In the genomic region with DNA sequence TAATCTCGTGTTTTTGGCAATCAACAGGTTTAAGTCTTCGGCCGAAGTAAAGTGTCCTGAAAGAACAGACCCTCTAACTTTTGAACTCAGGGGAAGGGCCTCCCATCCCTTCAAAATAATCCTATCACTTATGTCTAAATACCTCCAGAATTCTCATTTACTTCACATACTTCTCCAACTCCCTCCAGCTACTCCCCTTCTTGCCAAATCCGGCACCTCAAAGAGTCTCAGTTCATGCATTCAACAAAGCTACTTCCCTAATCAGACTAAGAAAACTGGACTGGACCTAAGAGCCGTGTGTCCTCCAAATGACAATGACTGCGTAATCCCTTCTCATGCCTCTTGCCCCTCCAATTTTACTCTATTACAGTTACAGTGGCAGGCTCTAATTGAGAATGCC, we compare ENCODE assay signal across 8 cellular contexts. TPM values are rescaled to one million over a fixed set of nuclear protein-coding genes. Genes with fewer than 3 reads are reported as not detected.
DNase-seq lines count a peak whose midpoint lies in the region; ATAC-seq and TF ChIP-seq lines count a peak whose summit lies in the region.

No MANE protein-coding gene starts in this region.

- H3K9me3 ChIP-seq in heart right ventricle (no peaks in the 10 kb centered on the region), right lobe of liver (no peaks in the 10 kb centered on the region)

- intact Hi-C loops in heart right ventricle (cut with DNase I) (loop anchor here in 5 of 10 donors (2.0 to 10.0 kb wide), 5 partner anchors 29 to 103 kb away; a partner anchor contains a TSS), left ventricle myocardium superior (cut with micrococcal nuclease) (no loop called here), right lobe of liver (cut with DNase I) (no loop called here)
- intact Hi-C loops in activated T-helper 2 cell treated with anti-CD3 and anti-CD28 coated beads, Interferon-gamma antibody, Interleukin-2, Interleukin-4, amounts not matched to agents 10 μg/mL and 5 μg/mL and 100 μg/mL, durations not matched to agents 14 hours and 24 hours and 36 hours (cut with micrococcal nuclease), result loop anchor here (2.0 to 10.0 kb wide), 3 partner anchors 39 to 183 kb away; a partner anchor contains a TSS

- TF ChIP-seq POLR2A in right lobe of liver (IDR thresholded peaks at IDR 0.05), result no peak

- DNase-seq in heart right ventricle, result no peak
- no peak for DNase-seq in left ventricle myocardium superior
- no peak for DNase-seq in activated T-helper 2 cell treated with anti-CD3 and anti-CD28 coated beads, Interferon-gamma antibody, Interleukin-2, Interleukin-4, amounts not matched to agents 10 μg/mL and 5 μg/mL and 100 μg/mL, durations not matched to agents 14 hours and 24 hours and 36 hours (ENCODE audit: low spot score)
- DNase-seq in right lobe of liver, result no peak
- no peak for DNase-seq in NCI-H2029 (lab: John Stamatoyannopoulos, UW)

- no peaks in the 10 kb centered on the region for H3K27me3 Mint-ChIP-seq in activated T-helper 2 cell treated with anti-CD3 and anti-CD28 coated beads, Interferon-gamma antibody, Interleukin-2, Interleukin-4, amounts not matched to agents 10 μg/mL and 5 μg/mL and 100 μg/mL, durations not matched to agents 14 hours and 24 hours and 36 hours (ENCODE audit: low read depth)

- H3K27ac Mint-ChIP-seq in activated T-helper 2 cell treated with anti-CD3 and anti-CD28 coated beads, Interferon-gamma antibody, Interleukin-2, Interleukin-4, amounts not matched to agents 10 μg/mL and 5 μg/mL and 100 μg/mL, durations not matched to agents 14 hours and 24 hours and 36 hours, result peak overlapping the region; percentile 94

- H3K4me1 Mint-ChIP-seq in activated T-helper 2 cell treated with anti-CD3 and anti-CD28 coated beads, Interferon-gamma antibody, Interleukin-2, Interleukin-4, amounts not matched to agents 10 μg/mL and 5 μg/mL and 100 μg/mL, durations not matched to agents 14 hours and 24 hours and 36 hours (ENCODE audit: low read depth), result peaks cover 59% of the 10 kb centered on the region

- H3K27ac ChIP-seq in heart right ventricle (peak overlapping the region in 5 of 10 donors; percentile 91 to 96 (median 94)), right lobe of liver (no peak overlapping the region), urinary bladder (ENCODE audit: low read depth) (no peak overlapping the region)

- no peaks in the 10 kb centered on the region for H3K27me3 ChIP-seq in heart right ventricle
- no peaks in the 10 kb centered on the region for H3K27me3 ChIP-seq in right lobe of liver

- TF ChIP-seq CTCF in heart right ventricle (IDR thresholded peaks at IDR 0.05) (no peak), right lobe of liver (IDR thresholded peaks at IDR 0.05) (no peak)

- WGBS in heart right ventricle, 2 donors, result 59 to 62% methylated on average over 6 of the region's 6 CpGs
- WGBS in right lobe of liver (ENCODE audit: insufficient coverage, low coverage, low lambda C conversion rate, missing lambda C conversion rate), result 38% methylated on average over 5 of the region's 6 CpGs
- WGBS in urinary bladder, result 66% methylated on average over 6 of the region's 6 CpGs

- H3K4me3 ChIP-seq in heart right ventricle (peak overlapping the region in 9 of 10 donors; percentile 79 to 99 (median 94)), right lobe of liver (peak overlapping the region in 2 of 3 donors; percentile 96 to 98), urinary bladder (ENCODE audit: low read depth, low read length) (peak overlapping the region; percentile 91)

- peak overlapping the region; percentile 94 for H3K4me3 Mint-ChIP-seq in activated T-helper 2 cell treated with anti-CD3 and anti-CD28 coated beads, Interferon-gamma antibody, Interleukin-2, Interleukin-4, amounts not matched to agents 10 μg/mL and 5 μg/mL and 100 μg/mL, durations not matched to agents 14 hours and 24 hours and 36 hours (ENCODE audit: low read depth)

- H3K9me3 Mint-ChIP-seq in activated T-helper 2 cell treated with anti-CD3 and anti-CD28 coated beads, Interferon-gamma antibody, Interleukin-2, Interleukin-4, amounts not matched to agents 10 μg/mL and 5 μg/mL and 100 μg/mL, durations not matched to agents 14 hours and 24 hours and 36 hours, result no peaks in the 10 kb centered on the region

- H3K4me1 ChIP-seq in heart right ventricle, result peaks cover 11 to 74% (median 51%) of the 10 kb centered on the region in 9 donors
- peaks cover 0 to 40% (median 14%) of the 10 kb centered on the region in 4 donors for H3K4me1 ChIP-seq in right lobe of liver
- peaks cover 8% of the 10 kb centered on the region for H3K4me1 ChIP-seq in urinary bladder (ENCODE audit: insufficient read depth)

- H3K36me3 Mint-ChIP-seq in activated T-helper 2 cell treated with anti-CD3 and anti-CD28 coated beads, Interferon-gamma antibody, Interleukin-2, Interleukin-4, amounts not matched to agents 10 μg/mL and 5 μg/mL and 100 μg/mL, durations not matched to agents 14 hours and 24 hours and 36 hours (ENCODE audit: low read depth), result peaks cover 48% of the 10 kb centered on the region

- H3K36me3 ChIP-seq in heart right ventricle (peaks cover 0 to 46% (median 15%) of the 10 kb centered on the region in 9 donors), right lobe of liver (peaks cover 0 to 32% (median 13%) of the 10 kb centered on the region in 4 donors), urinary bladder (ENCODE audit: insufficient read depth) (no peaks in the 10 kb centered on the region)

- ATAC-seq in heart right ventricle, result no peak
- no peak for ATAC-seq in left ventricle myocardium superior
- no peak for ATAC-seq in right lobe of liver
- no peak for ATAC-seq in GM21786 (IDR thresholded peaks at IDR 0.05; ENCODE audit: unreplicated experiment)
- ATAC-seq in GM21529 (IDR thresholded peaks at IDR 0.05; ENCODE audit: unreplicated experiment), result no peak

RNA-seq across cellular contexts. Expression of a gene that starts 1.3 kb away (rescaled TPM):
- total RNA-seq in heart right ventricle (100 to 1,000 TPM; 101 to 147 (median 129) TPM), left ventricle myocardium superior (126 TPM), right lobe of liver (10 to 100 TPM; 70.9 to 94.5 (median 83.9) TPM), urinary bladder (136 TPM)
- polyA plus RNA-seq in heart right ventricle (100 to 1,000 TPM in 1 of 2 donors, 10 to 100 TPM in 1; 59.0 to 147 TPM), urinary bladder (109 TPM)
- 260 and 264 TPM in 2 replicates for total RNA-seq in activated T-helper 2 cell treated with anti-CD3 and anti-CD28 coated beads, Interferon-gamma antibody, Interleukin-2, Interleukin-4, amounts not matched to agents 10 μg/mL and 5 μg/mL and 100 μg/mL, durations not matched to agents 14 hours and 24 hours and 36 hours

RNA-seq across cellular contexts. Expression of a gene that starts 1.4 kb away (rescaled TPM):
- total RNA-seq in heart right ventricle (10 to 100 TPM; 13.9 to 26.1 (median 20.9) TPM), left ventricle myocardium superior (12.8 TPM), right lobe of liver (100 to 1,000 TPM in 4 of 6 experiments, 10 to 100 TPM in 2; 36.6 to 216 (median 124) TPM), urinary bladder (8.3 TPM)
- polyA plus RNA-seq in heart right ventricle (10 to 100 TPM; 11.8 to 12.1 TPM), urinary bladder (27.6 TPM)
- 72.8 and 78.3 TPM in 2 replicates for total RNA-seq in activated T-helper 2 cell treated with anti-CD3 and anti-CD28 coated beads, Interferon-gamma antibody, Interleukin-2, Interleukin-4, amounts not matched to agents 10 μg/mL and 5 μg/mL and 100 μg/mL, durations not matched to agents 14 hours and 24 hours and 36 hours

RNA-seq across cellular contexts. Expression of a gene that starts 30.0 kb away (rescaled TPM):
- total RNA-seq in heart right ventricle (10 to 100 TPM in 5 of 10 donors, 1 to 10 TPM in 5; 6.0 to 18.6 (median 9.7) TPM), left ventricle myocardium superior (10.9 TPM), right lobe of liver (10 to 100 TPM; 25.6 to 41.8 (median 35.2) TPM), urinary bladder (19.6 TPM)
- polyA plus RNA-seq in heart right ventricle (10 to 100 TPM; 10.5 to 11.8 TPM), urinary bladder (34.9 TPM)
- total RNA-seq in activated T-helper 2 cell treated with anti-CD3 and anti-CD28 coated beads, Interferon-gamma antibody, Interleukin-2, Interleukin-4, amounts not matched to agents 10 μg/mL and 5 μg/mL and 100 μg/mL, durations not matched to agents 14 hours and 24 hours and 36 hours, result 32.9 and 34.1 TPM in 2 replicates

RNA-seq across cellular contexts. Expression of a gene that starts 30.5 kb away (rescaled TPM):
- total RNA-seq in heart right ventricle, result 10 to 100 TPM; 14.4 to 25.9 (median 17.6) TPM
- 10 to 100 TPM; 28.0 to 35.3 TPM for polyA plus RNA-seq in heart right ventricle
- 16.1 TPM for total RNA-seq in left ventricle myocardium superior
- total RNA-seq in activated T-helper 2 cell treated with anti-CD3 and anti-CD28 coated beads, Interferon-gamma antibody, Interleukin-2, Interleukin-4, amounts not matched to agents 10 μg/mL and 5 μg/mL and 100 μg/mL, durations not matched to agents 14 hours and 24 hours and 36 hours, result 52.3 and 54.5 TPM in 2 replicates
- 10 to 100 TPM; 18.2 to 41.0 (median 26.4) TPM for total RNA-seq in right lobe of liver
- 25.5 TPM for total RNA-seq in urinary bladder
- polyA plus RNA-seq in urinary bladder, result 34.3 TPM

RNA-seq across cellular contexts. Expression of a gene that starts 36.5 kb away (rescaled TPM):
- 1 to 10 TPM in 4 of 10 donors, under 1 TPM in 6; 0.47 to 2.2 (median 0.89) TPM for total RNA-seq in heart right ventricle
- polyA plus RNA-seq in heart right ventricle, result 1 to 10 TPM in 1 of 2 donors, under 1 TPM in 1; 0.42 to 1.2 TPM
- 0.94 TPM for total RNA-seq in left ventricle myocardium superior
- total RNA-seq in activated T-helper 2 cell treated with anti-CD3 and anti-CD28 coated beads, Interferon-gamma antibody, Interleukin-2, Interleukin-4, amounts not matched to agents 10 μg/mL and 5 μg/mL and 100 μg/mL, durations not matched to agents 14 hours and 24 hours and 36 hours, result 8.1 and 10.1 TPM in 2 replicates
- 10 to 100 TPM in 2 of 6 experiments, 1 to 10 TPM in 4; 2.3 to 37.1 (median 6.0) TPM for total RNA-seq in right lobe of liver
- total RNA-seq in urinary bladder, result 0.63 TPM
- polyA plus RNA-seq in urinary bladder, result 0.67 TPM
